ENCODE assay signal across 31 cellular contexts in the genomic region with DNA sequence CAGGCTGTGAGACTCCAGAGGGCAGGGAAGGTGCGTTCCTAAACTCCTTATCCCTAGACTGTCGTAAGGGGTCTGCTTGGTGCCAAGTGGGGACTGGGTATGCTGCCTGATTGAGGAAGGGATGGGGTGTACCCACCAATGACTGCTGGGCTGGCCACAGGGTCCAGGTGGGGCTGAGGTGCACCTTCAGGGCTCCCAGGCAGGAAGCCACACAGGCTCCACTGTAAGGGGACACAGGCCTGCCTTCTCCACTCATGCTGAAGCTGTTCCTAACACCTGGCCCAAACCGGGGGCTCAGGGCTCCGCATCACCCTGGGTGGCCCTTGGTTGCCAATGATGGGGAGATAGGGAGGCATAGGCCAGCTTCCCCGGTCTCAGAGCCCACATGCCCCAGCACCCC. TPM values are rescaled to one million over a fixed set of nuclear protein-coding genes. Genes with fewer than 3 reads are reported as not detected.
"Had no signal": no experiment of that assay in that cellular context is flagged by ENCODE, and none has a peak within 500 bp of the region (broad histone marks: within the 10 kb centered on the region; RNA-seq: fewer than 3 reads in every experiment).

No MANE protein-coding gene starts in this region.

- ATAC-seq: activated CD4-positive, alpha-beta T cell treated with anti-CD3 and anti-CD28 coated beads for 36 hours; activated CD8-positive, alpha-beta memory T cell treated with anti-CD3 and anti-CD28 coated beads, Interleukin-2, amount 10 ng/mL, durations not matched to agents 7 days and 5 days; activated CD8-positive, alpha-beta T cell treated with anti-CD3 and anti-CD28 coated beads, Interleukin-2, amount 10 ng/mL, durations not matched to agents 7 days and 5 days; activated naive CD8-positive, alpha-beta T cell treated with anti-CD3 and anti-CD28 coated beads, Interleukin-2, amount 50 U/mL, for 24 hours; foreskin keratinocyte; gastrocnemius medialis had no signal

- H3K9me3 ChIP-seq: adrenal gland, ascending aorta, breast epithelium, esophagus muscularis mucosa, gastrocnemius medialis had no signal

- H3K36me3 ChIP-seq: breast epithelium, cardiac muscle cell had no signal

- H3K27me3 ChIP-seq: adrenal gland, ascending aorta, breast epithelium, cardiac muscle cell, dorsolateral prefrontal cortex, esophagus muscularis mucosa, foreskin keratinocyte, gastrocnemius medialis had no signal

- H3K4me3 ChIP-seq: adrenal gland, ascending aorta, breast epithelium, cardiac muscle cell, coronary artery, dorsolateral prefrontal cortex, esophagus muscularis mucosa, gastrocnemius medialis had no signal

- DNase-seq: activated CD4-positive, alpha-beta memory T cell treated with anti-CD3 and anti-CD28 coated beads for 36 hours; activated CD4-positive, alpha-beta T cell treated with anti-CD3 and anti-CD28 coated beads for 36 hours; activated CD4-positive, alpha-beta T cell treated with anti-CD3 and anti-CD28 coated beads, Interleukin-2, amount 10 ng/mL, durations not matched to agents 24 days and 14 days; activated CD4-positive, CD25-positive, alpha-beta regulatory T cell; activated CD4-positive, CD25-positive, alpha-beta regulatory T cell treated with anti-CD3 and anti-CD28 coated beads, Interleukin-2, amount 50 U/mL, for 72 hours; activated CD8-positive, alpha-beta memory T cell treated with anti-CD3 and anti-CD28 coated beads, Interleukin-2, amount 10 ng/mL, durations not matched to agents 7 days and 5 days; activated CD8-positive, alpha-beta memory T cell treated with anti-CD3 and anti-CD28 coated beads, Interleukin-2, amount 50 U/mL, for 4 hours; activated CD8-positive, alpha-beta T cell treated with anti-CD3 and anti-CD28 coated beads, Interleukin-2, amount 10 ng/mL, durations not matched to agents 7 days and 5 days; activated effector memory CD4-positive, alpha-beta T cell treated with anti-CD3 and anti-CD28 coated beads, Interleukin-2, amount 50 U/mL, for 16 hours; activated naive CD4-positive, alpha-beta T cell treated with anti-CD3 and anti-CD28 coated beads for 36 hours; activated naive CD8-positive, alpha-beta T cell treated with anti-CD3 and anti-CD28 coated beads for 36 hours; activated naive CD8-positive, alpha-beta T cell treated with anti-CD3 and anti-CD28 coated beads, Interleukin-2, amount 50 U/mL, for 24 hours; activated T-cell treated with anti-CD3 and anti-CD28 coated beads, Interleukin-2, amount 50 U/mL, for 1 hour; activated T-cell treated with anti-CD3 and anti-CD28 coated beads, Interleukin-2, amount 50 U/mL, for 48 hours; adrenal gland; amygdala; central memory CD4-positive, alpha-beta T cell; cerebellar nuclear complex; dorsolateral prefrontal cortex; effector memory CD4-positive, alpha-beta T cell; erythroblast; foreskin keratinocyte; gastrocnemius medialis; T-helper 2 cell had no signal

- H3K27ac ChIP-seq: adrenal gland, ascending aorta, breast epithelium, cardiac muscle cell, coronary artery, dorsolateral prefrontal cortex, esophagus muscularis mucosa, foreskin keratinocyte, gastrocnemius medialis had no signal

- H3K4me1 ChIP-seq: adrenal gland, ascending aorta, breast epithelium, esophagus muscularis mucosa had no signal

RNA-seq across cellular contexts. Expression of gene CABP7, which starts 20.4 kb away (rescaled TPM):
- total RNA-seq: activated CD4-positive, alpha-beta T cell treated with anti-CD3 and anti-CD28 coated beads for 36 hours; activated CD4-positive, alpha-beta T cell treated with anti-CD3 and anti-CD28 coated beads, Interleukin-2, amount 10 ng/mL, durations not matched to agents 24 days and 14 days; activated CD8-positive, alpha-beta memory T cell treated with anti-CD3 and anti-CD28 coated beads for 36 hours; activated CD8-positive, alpha-beta memory T cell treated with anti-CD3 and anti-CD28 coated beads, Interleukin-2, amount 10 ng/mL, durations not matched to agents 7 days and 5 days; activated CD8-positive, alpha-beta T cell treated with anti-CD3 and anti-CD28 coated beads, Interleukin-2, amount 10 ng/mL, durations not matched to agents 7 days and 5 days; activated T-helper 1 cell treated with anti-CD3 and anti-CD28 coated beads, Interleukin-12 subunit alpha, Interleukin-12 subunit beta, Interleukin-2, Interleukin-4 antibody, amounts not matched to agents 30 ng/mL and 10 ng/mL and 1 ng/mL, durations not matched to agents 14 hours and 24 hours and 36 hours; ascending aorta; breast epithelium; cardiac muscle cell; foreskin keratinocyte; gastrocnemius medialis had no signal
